28 cellular contexts compared by ENCODE assay signal in genomic region chr21:43020177-43020576, GRCh38.
"Had no signal": no experiment of that assay in that cellular context is flagged by ENCODE, and none has a peak within 500 bp of the region (broad histone marks: within the 10 kb centered on the region; RNA-seq: fewer than 3 reads in every experiment).

No MANE protein-coding gene starts in this region.

- DNase-seq: activated CD4-positive, alpha-beta T cell treated with anti-CD3 and anti-CD28 coated beads for 4 hours; activated CD4-positive, alpha-beta T cell treated with anti-CD3 and anti-CD28 coated beads, Interleukin-2, amount 50 U/mL, for 4 hours; activated effector memory CD4-positive, alpha-beta T cell treated with anti-CD3 and anti-CD28 coated beads, Interleukin-2, amount 50 U/mL, for 16 hours; activated naive CD4-positive, alpha-beta T cell treated with anti-CD3 and anti-CD28 coated beads for 36 hours; activated naive CD8-positive, alpha-beta T cell treated with anti-CD3 and anti-CD28 coated beads for 36 hours; cortex of kidney; effector memory CD8-positive, alpha-beta T cell; erythroblast; gastrocnemius medialis; glutamatergic neuron; left lung; mucosa of descending colon; stimulated activated CD4-positive, alpha-beta T cell treated with anti-CD3 and anti-CD28 coated beads, Interleukin-12 subunit alpha, Interleukin-12 subunit beta, amount 100 ng/mL, for 4 hours; stimulated activated CD4-positive, alpha-beta T cell treated with anti-CD3 and anti-CD28 coated beads, Interleukin-4, amount 100 ng/mL, for 24 hours had no signal

- H3K9me3 ChIP-seq: ascending aorta, gastrocnemius medialis, left lung, mucosa of descending colon, thoracic aorta, vagina had no signal

- ATAC-seq: effector memory CD8-positive, alpha-beta T cell; gastrocnemius medialis; left lung; mucosa of descending colon; natural killer cell treated with Interleukin-12 subunit alpha and Interleukin-12 subunit beta and Interleukin-15 and Interleukin-18, amount 100 ng/mL, for 72 hours; sciatic nerve; stimulated activated effector memory CD8-positive, alpha-beta T cell treated with anti-CD3 and anti-CD28 coated beads, Interleukin-12 subunit alpha, Interleukin-12 subunit beta, amount 100 ng/mL, for 72 hours had no signal

- H3K27ac ChIP-seq: ascending aorta, cardiac muscle cell, gastrocnemius medialis, left lung, skin epidermis, thoracic aorta, vagina had no signal

- H3K27me3 Mint-ChIP-seq: activated naive CD8-positive, alpha-beta T cell treated with anti-CD3 and anti-CD28 coated beads for 36 hours; brain; effector memory CD8-positive, alpha-beta T cell; natural killer cell treated with Interleukin-12 subunit alpha and Interleukin-12 subunit beta and Interleukin-15 and Interleukin-18, amount 100 ng/mL, for 72 hours; progenitor cell of endocrine pancreas; stimulated activated naive CD8-positive, alpha-beta T cell treated with anti-CD3 and anti-CD28 coated beads, Interleukin-15, Interleukin-2, amounts not matched to agents 100 ng/mL and 50 ng/mL, for 24 hours; type B pancreatic cell had no signal

- H3K9me3 Mint-ChIP-seq: activated naive CD4-positive, alpha-beta T cell treated with anti-CD3 and anti-CD28 coated beads for 36 hours; activated naive CD8-positive, alpha-beta T cell treated with anti-CD3 and anti-CD28 coated beads for 36 hours; activated T-helper 1 cell treated with anti-CD3 and anti-CD28 coated beads, Interleukin-12 subunit alpha, Interleukin-12 subunit beta, Interleukin-2, Interleukin-4 antibody, amounts not matched to agents 30 ng/mL and 10 ng/mL and 1 ng/mL, durations not matched to agents 14 hours and 24 hours and 36 hours; brain; effector memory CD8-positive, alpha-beta T cell; natural killer cell treated with Interleukin-12 subunit alpha and Interleukin-12 subunit beta and Interleukin-15 and Interleukin-18, amount 100 ng/mL, for 72 hours; stimulated activated effector memory CD8-positive, alpha-beta T cell treated with anti-CD3 and anti-CD28 coated beads, Interleukin-12 subunit alpha, Interleukin-12 subunit beta, amount 100 ng/mL, for 72 hours; stimulated activated naive CD8-positive, alpha-beta T cell treated with anti-CD3 and anti-CD28 coated beads, Interleukin-15, Interleukin-2, amounts not matched to agents 100 ng/mL and 50 ng/mL, for 24 hours; type B pancreatic cell had no signal

- H3K4me1 Mint-ChIP-seq: activated naive CD8-positive, alpha-beta T cell treated with anti-CD3 and anti-CD28 coated beads for 36 hours; stimulated activated effector memory CD8-positive, alpha-beta T cell treated with anti-CD3 and anti-CD28 coated beads, Interleukin-12 subunit alpha, Interleukin-12 subunit beta, amount 100 ng/mL, for 72 hours had no signal

- H3K27me3 ChIP-seq: ascending aorta, cardiac muscle cell, gastrocnemius medialis, left lung, vagina had no signal

- H3K4me1 ChIP-seq: ascending aorta, gastrocnemius medialis, left lung, vagina had no signal

- H3K4me3 ChIP-seq: ascending aorta, cardiac muscle cell, gastrocnemius medialis, left lung, lung, mucosa of descending colon, skin epidermis, thoracic aorta, vagina had no signal

- H3K27ac Mint-ChIP-seq: activated naive CD8-positive, alpha-beta T cell treated with anti-CD3 and anti-CD28 coated beads for 36 hours; activated T-helper 1 cell treated with anti-CD3 and anti-CD28 coated beads, Interleukin-12 subunit alpha, Interleukin-12 subunit beta, Interleukin-2, Interleukin-4 antibody, amounts not matched to agents 30 ng/mL and 10 ng/mL and 1 ng/mL, durations not matched to agents 14 hours and 24 hours and 36 hours; effector memory CD8-positive, alpha-beta T cell; natural killer cell treated with Interleukin-12 subunit alpha and Interleukin-12 subunit beta and Interleukin-15 and Interleukin-18, amount 100 ng/mL, for 72 hours; progenitor cell of endocrine pancreas; stimulated activated effector memory CD8-positive, alpha-beta T cell treated with anti-CD3 and anti-CD28 coated beads, Interleukin-12 subunit alpha, Interleukin-12 subunit beta, amount 100 ng/mL, for 72 hours; stimulated activated naive CD8-positive, alpha-beta T cell treated with anti-CD3 and anti-CD28 coated beads, Interleukin-15, Interleukin-2, amounts not matched to agents 100 ng/mL and 50 ng/mL, for 24 hours; type B pancreatic cell had no signal

- H3K4me3 Mint-ChIP-seq: activated naive CD4-positive, alpha-beta T cell treated with anti-CD3 and anti-CD28 coated beads for 36 hours; activated naive CD8-positive, alpha-beta T cell treated with anti-CD3 and anti-CD28 coated beads for 36 hours; activated T-helper 1 cell treated with anti-CD3 and anti-CD28 coated beads, Interleukin-12 subunit alpha, Interleukin-12 subunit beta, Interleukin-2, Interleukin-4 antibody, amounts not matched to agents 30 ng/mL and 10 ng/mL and 1 ng/mL, durations not matched to agents 14 hours and 24 hours and 36 hours; brain; effector memory CD8-positive, alpha-beta T cell; natural killer cell treated with Interleukin-12 subunit alpha and Interleukin-12 subunit beta and Interleukin-15 and Interleukin-18, amount 100 ng/mL, for 72 hours; stimulated activated effector memory CD8-positive, alpha-beta T cell treated with anti-CD3 and anti-CD28 coated beads, Interleukin-12 subunit alpha, Interleukin-12 subunit beta, amount 100 ng/mL, for 72 hours; stimulated activated naive CD8-positive, alpha-beta T cell treated with anti-CD3 and anti-CD28 coated beads, Interleukin-15, Interleukin-2, amounts not matched to agents 100 ng/mL and 50 ng/mL, for 24 hours; type B pancreatic cell had no signal

- H3K36me3 Mint-ChIP-seq: activated naive CD8-positive, alpha-beta T cell treated with anti-CD3 and anti-CD28 coated beads for 36 hours had no signal
